In genomic region chr16:4686497-4687210, GRCh38 we compare ENCODE assay signal across 20 cellular contexts. TPM values are rescaled to one million over a fixed set of nuclear protein-coding genes. Genes with fewer than 3 reads are reported as not detected.
"Had no signal": no experiment of that assay in that cellular context is flagged by ENCODE, and none has a peak within 500 bp of the region (broad histone marks: within the 10 kb centered on the region; RNA-seq: fewer than 3 reads in every experiment).

No MANE protein-coding gene starts in this region.

- H3K27ac ChIP-seq: pancreas, tibial nerve, uterus had no signal

- H3K36me3 Mint-ChIP-seq: activated naive CD8-positive, alpha-beta T cell had no signal

- H3K4me3 Mint-ChIP-seq: activated CD4-positive, alpha-beta T cell treated with anti-CD3 and anti-CD28 coated beads, Interleukin-2, amount 10 ng/mL, durations not matched to agents 24 days and 14 days; activated CD8-positive, alpha-beta T cell treated with anti-CD3 and anti-CD28 coated beads, Interleukin-2, amount 10 ng/mL, durations not matched to agents 7 days and 5 days; activated naive CD8-positive, alpha-beta T cell; neural crest cell; T-helper 1 cell treated with Interleukin-12 subunit alpha and Interleukin-12 subunit beta and Interleukin-4 antibody, amounts not matched to agents 30 μg/mL and 1 μg/mL, for 36 hours had no signal

- H3K4me1 Mint-ChIP-seq: neural crest cell had no signal

- H3K27me3 Mint-ChIP-seq: activated CD4-positive, alpha-beta T cell treated with anti-CD3 and anti-CD28 coated beads, Interleukin-2, amount 10 ng/mL, durations not matched to agents 24 days and 14 days; activated naive CD8-positive, alpha-beta T cell had no signal

- H3K36me3 ChIP-seq: uterus had no signal

- H3K4me3 ChIP-seq: pancreas, tibial nerve, uterus had no signal

- DNase-seq: activated CD4-positive, alpha-beta T cell treated with anti-CD3 and anti-CD28 coated beads, Interleukin-2, amount 10 ng/mL, durations not matched to agents 24 days and 14 days; activated CD8-positive, alpha-beta T cell treated with anti-CD3 and anti-CD28 coated beads, Interleukin-2, amount 10 ng/mL, durations not matched to agents 7 days and 5 days; activated gamma-delta T cell; activated T-cell treated with anti-CD3 and anti-CD28 coated beads, Interleukin-2, amount 50 U/mL, for 48 hours; dermis blood vessel endothelial cell; effector memory CD4-positive, alpha-beta T cell; hippocampal formation; mammary epithelial cell; stimulated activated CD4-positive, alpha-beta T cell treated with anti-CD3 and anti-CD28 coated beads, Interleukin-12 subunit alpha, Interleukin-12 subunit beta, amount 100 ng/mL, for 4 hours; stimulated activated CD4-positive, alpha-beta T cell treated with anti-CD3 and anti-CD28 coated beads, Interleukin-1b, Interleukin-23, amount 100 ng/mL, for 48 hours; stimulated activated CD8-positive, alpha-beta memory T cell treated with anti-CD3 and anti-CD28 coated beads, Interleukin-4, amount 100 ng/mL, for 48 hours; stimulated activated naive CD8-positive, alpha-beta T cell treated with anti-CD3 and anti-CD28 coated beads, Interleukin-15, Interleukin-2, amounts not matched to agents 100 U/mL and 50 U/mL, for 24 hours; substantia nigra; uterus had no signal

- H3K9me3 Mint-ChIP-seq: activated CD4-positive, alpha-beta T cell treated with anti-CD3 and anti-CD28 coated beads, Interleukin-2, amount 10 ng/mL, durations not matched to agents 24 days and 14 days; neural crest cell; T-helper 1 cell treated with Interleukin-12 subunit alpha and Interleukin-12 subunit beta and Interleukin-4 antibody, amounts not matched to agents 30 μg/mL and 1 μg/mL, for 36 hours had no signal

- H3K4me1 ChIP-seq: pancreas, tibial nerve, uterus had no signal

- H3K27ac Mint-ChIP-seq: activated CD4-positive, alpha-beta T cell treated with anti-CD3 and anti-CD28 coated beads, Interleukin-2, amount 10 ng/mL, durations not matched to agents 24 days and 14 days; activated CD8-positive, alpha-beta T cell treated with anti-CD3 and anti-CD28 coated beads, Interleukin-2, amount 10 ng/mL, durations not matched to agents 7 days and 5 days; activated naive CD8-positive, alpha-beta T cell; T-helper 1 cell treated with Interleukin-12 subunit alpha and Interleukin-12 subunit beta and Interleukin-4 antibody, amounts not matched to agents 30 μg/mL and 1 μg/mL, for 36 hours had no signal

- H3K27me3 ChIP-seq: pancreas, tibial nerve, uterus had no signal

- H3K9me3 ChIP-seq: pancreas, tibial nerve, uterus had no signal

- ATAC-seq: activated CD8-positive, alpha-beta T cell treated with anti-CD3 and anti-CD28 coated beads, Interleukin-2, amount 10 ng/mL, durations not matched to agents 7 days and 5 days; left lobe of liver; pancreas; stimulated activated naive CD8-positive, alpha-beta T cell treated with anti-CD3 and anti-CD28 coated beads, Interleukin-15, Interleukin-2, amounts not matched to agents 100 U/mL and 50 U/mL, for 24 hours had no signal

RNA-seq across cellular contexts. Expression of gene DNAAF8, which starts 47.7 kb away (rescaled TPM):
- total RNA-seq: activated CD4-positive, alpha-beta T cell treated with anti-CD3 and anti-CD28 coated beads, Interleukin-2, amount 10 ng/mL, durations not matched to agents 24 days and 14 days had no signal
